Comparison of ENCODE assay signal across 20 cellular contexts in the genomic region with DNA sequence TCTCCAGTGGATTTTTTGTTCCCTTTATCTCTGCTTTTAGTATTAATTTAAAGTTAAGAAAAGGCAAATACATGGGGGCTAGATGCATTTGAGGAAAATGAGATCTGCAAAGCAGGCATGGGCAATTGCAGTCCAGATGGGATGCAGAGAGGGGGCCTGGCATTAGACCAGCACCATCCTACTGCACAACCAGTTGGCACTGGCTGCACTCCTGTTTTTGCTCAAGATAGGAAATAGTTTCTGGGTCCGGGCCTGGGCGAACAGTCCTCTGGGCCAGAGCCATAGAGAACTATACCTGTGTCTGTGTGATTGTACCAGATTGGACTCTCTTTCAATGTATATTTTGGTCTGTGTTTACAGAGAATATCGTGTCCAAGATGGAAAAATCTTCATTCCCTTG. TPM values are rescaled to one million over a fixed set of nuclear protein-coding genes. Genes with fewer than 3 reads are reported as not detected.
DNase-seq lines count a peak whose midpoint lies in the region; ATAC-seq and FAIRE-seq lines count a peak whose summit lies in the region.
"Had no signal": no experiment of that assay in that cellular context is flagged by ENCODE, and none has a peak within 500 bp of the region (broad histone marks: within the 10 kb centered on the region; RNA-seq: fewer than 3 reads in every experiment).

No MANE protein-coding gene starts in this region.

- H3K9me3 Mint-ChIP-seq in stimulated activated memory B cell treated with anti-CD40 and anti-IgM and Interleukin-4, amounts not matched to agents 10 μg/mL and 1 μg/mL and 100 μg/mL, for 72 hours, result no peaks in the 10 kb centered on the region
- H3K9me3 Mint-ChIP-seq: CD4-positive, alpha-beta memory T cell had no signal

- no peak for FAIRE-seq in HTR-8/SVneo (lab: Jason Lieb, UNC)
- FAIRE-seq: GM12892, GM19239, H1 had no signal

- ATAC-seq in stimulated activated memory B cell treated with anti-CD40 and anti-IgM and Interleukin-4, amounts not matched to agents 10 μg/mL and 1 μg/mL and 100 μg/mL, for 72 hours, result peak; percentile 12

- H3K27ac Mint-ChIP-seq in stimulated activated memory B cell treated with anti-CD40 and anti-IgM and Interleukin-4, amounts not matched to agents 10 μg/mL and 1 μg/mL and 100 μg/mL, for 72 hours, result no peak overlapping the region
- H3K27ac Mint-ChIP-seq: CD4-positive, alpha-beta memory T cell had no signal

- peaks cover 7% of the 10 kb centered on the region for H3K27me3 Mint-ChIP-seq in stimulated activated memory B cell treated with anti-CD40 and anti-IgM and Interleukin-4, amounts not matched to agents 10 μg/mL and 1 μg/mL and 100 μg/mL, for 72 hours

- in situ Hi-C loops in G401 (cut with HindIII; ENCODE audit: low sequenced_read_pairs), result no loop called here

- H3K36me3 Mint-ChIP-seq in stimulated activated memory B cell treated with anti-CD40 and anti-IgM and Interleukin-4, amounts not matched to agents 10 μg/mL and 1 μg/mL and 100 μg/mL, for 72 hours, result no peaks in the 10 kb centered on the region

- DNase-seq in G401 (ENCODE audit: low spot score) (peak; percentile 97), NCI-H446 (lab: John Stamatoyannopoulos, UW) (peak; percentile 33 to 78), cerebellar nuclear complex (lab: John Stamatoyannopoulos, UW) (peak; percentile 68 to 91), GM03348 (ENCODE audit: low spot score) (no peak), HTR-8/SVneo (ENCODE audit: insufficient read length, low spot score) (no peak), SW 1271 (lab: John Stamatoyannopoulos, UW) (no peak)
- no peak for DNase-seq in activated naive CD4-positive, alpha-beta T cell treated with anti-CD3 and anti-CD28 coated beads, Interleukin-2, amount 50 U/mL, for 16 hours
- DNase-seq: Calu3; CD4-positive, alpha-beta memory T cell; COR-L47; DMS79; EL; GF-D8; GM23248; H7; HCEC 1CT had no signal

- H3K4me1 Mint-ChIP-seq in stimulated activated memory B cell treated with anti-CD40 and anti-IgM and Interleukin-4, amounts not matched to agents 10 μg/mL and 1 μg/mL and 100 μg/mL, for 72 hours, result no peaks in the 10 kb centered on the region
- H3K4me1 Mint-ChIP-seq: CD4-positive, alpha-beta memory T cell had no signal

- no peak overlapping the region for H3K4me3 Mint-ChIP-seq in stimulated activated memory B cell treated with anti-CD40 and anti-IgM and Interleukin-4, amounts not matched to agents 10 μg/mL and 1 μg/mL and 100 μg/mL, for 72 hours
- H3K4me3 Mint-ChIP-seq: CD4-positive, alpha-beta memory T cell had no signal

RNA-seq across cellular contexts. Expression of a gene that starts 34.0 kb away (rescaled TPM):
- total RNA-seq in G401 (2014; rRNA removed; shearing (Covaris generic)), result 4.1 and 4.4 TPM in 2 replicates

RNA-seq across cellular contexts. Expression of a gene that starts 34.0 kb away (rescaled TPM):
- total RNA-seq in G401 (2014; rRNA removed; shearing (Covaris generic)), result 15.1 and 18.0 TPM in 2 replicates

Comparison
In these comparisons a context has a peak if more than half of its experiments do, and no peak if none do; other contexts are left out.
1. DNase-seq: peak in G401 (single experiment), NCI-H446 (2 of 2) and cerebellar nuclear complex (2 of 2); none in activated naive CD4-positive, alpha-beta T cell treated with anti-CD3 and anti-CD28 coated beads, Interleukin-2, amount 50 U/mL, for 16 hours (single experiment), GM03348 (single experiment), HTR-8/SVneo (single experiment) and SW 1271 (0 of 2).